In the genomic region with DNA sequence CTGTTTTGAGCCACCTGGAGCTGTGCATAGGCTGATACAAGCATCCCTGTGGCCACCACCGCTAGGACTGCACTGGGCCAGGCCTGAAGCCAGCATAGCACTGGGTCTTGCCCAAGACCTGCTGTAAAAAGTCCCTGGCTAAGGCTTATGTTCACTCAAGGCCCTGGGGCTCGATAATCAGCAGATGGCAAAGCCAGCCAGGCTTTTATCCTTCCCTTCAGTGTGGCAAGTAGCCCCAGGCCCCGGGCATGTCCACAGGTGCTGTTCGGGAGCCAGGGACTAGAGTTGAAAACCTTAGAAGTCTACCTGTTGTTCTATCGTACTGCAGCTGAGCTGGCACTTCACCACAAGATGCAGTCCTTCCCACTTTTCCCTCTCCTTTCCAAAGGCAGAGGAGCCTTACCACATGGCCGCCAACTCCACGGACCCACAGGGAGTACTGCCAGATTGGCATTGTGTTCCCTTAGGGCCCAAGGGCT, we compare ENCODE assay signal across 17 cellular contexts.
"Had no signal": no experiment of that assay in that cellular context is flagged by ENCODE, and none has a peak within 500 bp of the region (broad histone marks: within the 10 kb centered on the region; RNA-seq: fewer than 3 reads in every experiment).

No MANE protein-coding gene starts in this region.

- ATAC-seq: activated CD4-positive, alpha-beta T cell treated with anti-CD3 and anti-CD28 coated beads for 36 hours; activated T-cell treated with anti-CD3 and anti-CD28 coated beads, Interleukin-2, amount 50 U/mL, for 72 hours; left cardiac atrium; psoas muscle; sciatic nerve; stimulated activated naive CD8-positive, alpha-beta T cell treated with anti-CD3 and anti-CD28 coated beads, Interleukin-15, Interleukin-2, amounts not matched to agents 100 U/mL and 50 U/mL, for 24 hours; upper lobe of right lung had no signal

- H3K4me3 ChIP-seq: colonic mucosa, lung, psoas muscle, upper lobe of right lung had no signal

- H3K4me1 ChIP-seq: colonic mucosa, psoas muscle, upper lobe of right lung had no signal

- H3K36me3 ChIP-seq: colonic mucosa, upper lobe of right lung, WERI-Rb-1 had no signal

- H3K9me3 ChIP-seq: colonic mucosa, psoas muscle, upper lobe of right lung had no signal

- DNase-seq: activated CD4-positive, alpha-beta memory T cell treated with anti-CD3 and anti-CD28 coated beads for 36 hours; activated CD4-positive, alpha-beta T cell treated with anti-CD3 and anti-CD28 coated beads for 36 hours; activated gamma-delta T cell; activated T-cell treated with anti-CD3 and anti-CD28 coated beads, Interleukin-2, amount 50 U/mL, for 72 hours; amniotic stem cell; central memory CD4-positive, alpha-beta T cell; colonic mucosa; foreskin fibroblast; immature natural killer cell; left cardiac atrium; midbrain; psoas muscle; stimulated activated naive CD8-positive, alpha-beta T cell treated with anti-CD3 and anti-CD28 coated beads, Interleukin-15, Interleukin-2, amounts not matched to agents 100 U/mL and 50 U/mL, for 24 hours; upper lobe of right lung; WERI-Rb-1 had no signal

- H3K27me3 ChIP-seq: colonic mucosa, upper lobe of right lung had no signal

- H3K27ac ChIP-seq: colonic mucosa, psoas muscle, upper lobe of right lung, WERI-Rb-1 had no signal
